22 cellular contexts compared by ENCODE assay signal in the genomic region with DNA sequence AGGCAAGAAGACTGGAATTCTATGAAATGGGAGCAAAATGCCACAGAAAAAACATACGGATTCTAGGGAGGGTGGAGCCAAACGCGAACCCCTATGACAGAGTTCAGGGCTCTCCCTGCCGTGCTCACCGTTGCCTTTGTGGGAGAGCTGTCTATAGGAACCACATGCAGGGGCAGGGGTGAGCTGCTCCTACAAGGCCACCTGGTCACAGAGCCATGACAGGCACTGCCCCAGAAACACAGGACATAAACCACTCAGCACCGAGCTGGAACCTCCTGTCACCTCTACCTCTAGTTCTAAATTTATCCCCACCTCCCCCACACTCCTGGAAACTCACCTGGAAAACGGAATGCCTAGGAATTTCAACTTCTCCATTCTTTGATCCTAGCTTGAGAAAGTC.
"Had no signal": no experiment of that assay in that cellular context is flagged by ENCODE, and none has a peak within 500 bp of the region (broad histone marks: within the 10 kb centered on the region; RNA-seq: fewer than 3 reads in every experiment).

No MANE protein-coding gene starts in this region.

- H3K9me3 ChIP-seq: gastrocnemius medialis, lower lobe of right lung, ovary, psoas muscle, spleen, testis, tibial artery, upper lobe of left lung had no signal

- H3K36me3 ChIP-seq: gastrocnemius medialis, lower lobe of right lung, ovary, spleen, tibial artery, upper lobe of left lung had no signal

- H3K27me3 ChIP-seq: gastrocnemius medialis, ovary, spleen, testis, tibial artery, upper lobe of left lung had no signal

- DNase-seq: cerebellar nuclear complex; cortex of kidney; effector memory CD8-positive, alpha-beta T cell; foreskin fibroblast; gastrocnemius medialis; left cardiac atrium; left ventricle myocardium superior; lower lobe of right lung; naive thymus-derived CD8-positive, alpha-beta T cell; occipital lobe; ovary; posterior cingulate gyrus; psoas muscle; right cardiac atrium; spleen; stimulated activated CD4-positive, alpha-beta T cell treated with anti-CD3 and anti-CD28 coated beads, Interleukin-4, amount 100 ng/mL, for 4 hours; stimulated activated naive CD8-positive, alpha-beta T cell treated with anti-CD3 and anti-CD28 coated beads, Interleukin-15, Interleukin-2, amounts not matched to agents 100 U/mL and 50 U/mL, for 24 hours; substantia nigra; testis; tibial artery; upper lobe of left lung had no signal

- H3K4me3 ChIP-seq: gastrocnemius medialis, lower lobe of right lung, ovary, psoas muscle, skin epidermis, spleen, testis, tibial artery, upper lobe of left lung had no signal

- H3K4me1 ChIP-seq: gastrocnemius medialis, lower lobe of right lung, psoas muscle, upper lobe of left lung had no signal

- H3K27ac ChIP-seq: gastrocnemius medialis, lower lobe of right lung, ovary, psoas muscle, skin epidermis, spleen, testis, tibial artery, upper lobe of left lung had no signal
